Comparison of ENCODE assay signal across 18 cellular contexts in the genomic region with DNA sequence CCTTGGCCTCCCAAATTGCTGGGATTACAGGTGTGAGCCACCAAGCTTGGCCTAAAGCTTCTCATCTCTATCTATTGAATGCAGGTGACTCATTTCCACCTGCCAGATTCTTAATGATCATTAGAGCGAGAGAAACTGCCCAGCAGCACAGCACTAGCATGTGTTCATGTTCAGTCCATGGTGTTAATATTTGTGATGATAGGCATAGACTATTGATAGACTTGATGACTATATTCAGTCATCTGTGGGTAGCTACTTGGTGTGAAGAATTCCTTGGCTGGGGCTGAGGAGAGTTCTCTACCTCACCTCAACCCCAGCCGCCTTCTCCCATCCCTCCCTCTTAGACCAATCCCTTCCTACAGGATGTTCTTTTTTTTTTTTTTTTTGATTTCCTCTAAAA. TPM values are rescaled to one million over a fixed set of nuclear protein-coding genes. Genes with fewer than 3 reads are reported as not detected.
DNase-seq lines count a peak whose midpoint lies in the region; ATAC-seq and TF ChIP-seq lines count a peak whose summit lies in the region.
"Had no signal": no experiment of that assay in that cellular context is flagged by ENCODE, and none has a peak within 500 bp of the region (broad histone marks: within the 10 kb centered on the region; RNA-seq: fewer than 3 reads in every experiment).

No MANE protein-coding gene starts in this region.

- CTCF ChIA-PET in CD4-positive, alpha-beta T cell (lab: Charles Lee), result no interaction called here
- CTCF ChIA-PET in activated B cell treated with CpG ODN at 0.5 μM for 24 hours (lab: Charles Lee) (interaction anchor here (1.1 kb wide), 1 partner anchor 21 kb away, joined by 4 read pairs; no protein-coding TSS in a partner anchor), SK-N-SH (lab: Yijun Ruan, JAX) (no interaction called here)

- H3K4me1 ChIP-seq in DOHH2 (ENCODE audit: control insufficient read depth, low read length) (peaks cover 100% of the 10 kb centered on the region), SK-N-SH (ENCODE audit: control insufficient read depth in 1 of 2, insufficient read depth in 2 of 2, low read depth in 1 of 2, low read length in 1 of 2) (no peaks in the 10 kb centered on the region; a peak in 1 of 4 replicates)

- H3K27me3 ChIP-seq in CD4-positive, alpha-beta T cell (ENCODE audit: control insufficient read depth, insufficient read depth, low read length), result no peaks in the 10 kb centered on the region
- no peaks in the 10 kb centered on the region for H3K27me3 ChIP-seq in DOHH2 (ENCODE audit: control insufficient read depth, low read length)
- H3K27me3 ChIP-seq in SK-N-SH (ENCODE audit: insufficient read depth), result no peaks in the 10 kb centered on the region
- H3K27me3 ChIP-seq: tibial nerve had no signal

- H2AFZ ChIP-seq in SK-N-SH (ENCODE audit: low read depth), result no peak overlapping the region

- TF ChIP-seq EP300 in SK-N-SH (IDR thresholded peaks at IDR 0.05; ENCODE audit: borderline replicate concordance in 1 of 2, low read depth in 1 of 2, low read length in 1 of 2), result no peak

- H3F3A ChIP-seq in DOHH2 (ENCODE audit: control insufficient read depth, insufficient read depth) (peaks cover 50% of the 10 kb centered on the region), SK-N-SH (replicated peaks; ENCODE audit: insufficient read depth) (no peaks in the 10 kb centered on the region)

- H3K9me3 ChIP-seq in CD4-positive, alpha-beta T cell (ENCODE audit: control insufficient read depth, low read length), result no peaks in the 10 kb centered on the region
- H3K9me3 ChIP-seq in DOHH2 (ENCODE audit: control insufficient read depth, insufficient read depth, low read length) (no peaks in the 10 kb centered on the region), SK-N-SH (no peaks in the 10 kb centered on the region)
- H3K9me3 ChIP-seq: tibial nerve had no signal

- peaks cover 49% of the 10 kb centered on the region for H3K4me1 Mint-ChIP-seq in CD4-positive, alpha-beta T cell (ENCODE audit: low read depth)
- peaks cover 96% of the 10 kb centered on the region for H3K4me1 Mint-ChIP-seq in activated B cell treated with CpG ODN at 0.5 μM for 24 hours
- peaks cover 52 to 69% of the 10 kb centered on the region in 2 donors for H3K4me1 Mint-ChIP-seq in natural killer cell

- DNase-seq in CD4-positive, alpha-beta T cell, result no peak
- DNase-seq in activated B cell treated with CpG ODN at 0.5 μM for 24 hours (no peak), natural killer cell (no peak), SK-N-SH (no peak), T-helper 2 cell (no peak)
- DNase-seq: activated CD8-positive, alpha-beta memory T cell treated with anti-CD3 and anti-CD28 coated beads for 24 hours; AML-193; glutamatergic neuron; NCI-H1417 treated with DMSO at 0.1 percent for 48 hours; NCI-H526 treated with DMSO at 0.1 percent for 48 hours; occipital lobe; right cardiac atrium; stimulated activated CD4-positive, alpha-beta T cell treated with anti-CD3 and anti-CD28 coated beads, Interleukin-15, amount 100 ng/mL, for 24 hours had no signal

- H3K4me2 ChIP-seq in DOHH2 (ENCODE audit: low read length) (peak overlapping the region; percentile 76), SK-N-SH (no peak overlapping the region)

- H4K20me1 ChIP-seq in DOHH2 (ENCODE audit: control insufficient read depth, insufficient read depth, low read depth, low read length) (no peaks in the 10 kb centered on the region), SK-N-SH (ENCODE audit: insufficient read depth) (no peaks in the 10 kb centered on the region)

- H3K27ac ChIP-seq in CD4-positive, alpha-beta T cell (ENCODE audit: low read depth, low read length), result no peak overlapping the region
- H3K27ac ChIP-seq in DOHH2 (ENCODE audit: low read depth, low read length) (peak overlapping the region; percentile 95), SK-N-SH (ENCODE audit: low read depth in 2 of 2, low read length in 1 of 2) (no peak overlapping the region)
- H3K27ac ChIP-seq: tibial nerve had no signal

- H3K9me3 Mint-ChIP-seq in CD4-positive, alpha-beta T cell, result no peaks in the 10 kb centered on the region
- no peaks in the 10 kb centered on the region for H3K9me3 Mint-ChIP-seq in activated B cell treated with CpG ODN at 0.5 μM for 24 hours
- H3K9me3 Mint-ChIP-seq in natural killer cell, result no peaks in the 10 kb centered on the region
- H3K9me3 Mint-ChIP-seq: activated T-helper 2 cell treated with anti-CD3 and anti-CD28 coated beads, Interferon-gamma antibody, Interleukin-2, Interleukin-4, amounts not matched to agents 10 μg/mL and 5 μg/mL and 100 μg/mL, durations not matched to agents 14 hours and 24 hours and 36 hours; T-helper 2 cell treated with Interferon-gamma antibody and Interleukin-4, amounts not matched to agents 5 μg/mL and 100 μg/mL, for 36 hours had no signal

- no peak overlapping the region; the same call in 1 of the 2 replicates for H3K4me3 ChIP-seq in DOHH2 (ENCODE audit: low read length)
- H3K4me3 ChIP-seq in SK-N-SH (ENCODE audit: low read depth in 2 of 2, low read length in 1 of 2), result no peak overlapping the region
- H3K4me3 ChIP-seq: tibial nerve had no signal

- intact Hi-C loops in CD4-positive, alpha-beta T cell (cut with DNase I, micrococcal nuclease), result no loop called here
- intact Hi-C loops in activated B cell treated with CpG ODN at 0.5 μM for 24 hours (cut with micrococcal nuclease) (no loop called here), natural killer cell (cut with micrococcal nuclease) (no loop called here)

- H3K36me3 Mint-ChIP-seq in CD4-positive, alpha-beta T cell (ENCODE audit: low read depth), result peaks cover 62% of the 10 kb centered on the region
- peaks cover 45% of the 10 kb centered on the region for H3K36me3 Mint-ChIP-seq in activated B cell treated with CpG ODN at 0.5 μM for 24 hours (ENCODE audit: low read depth)
- H3K36me3 Mint-ChIP-seq in natural killer cell, result no peaks in the 10 kb centered on the region

- TF ChIP-seq CTCF in CD4-positive, alpha-beta T cell (IDR thresholded peaks at IDR 0.05), result no peak
- TF ChIP-seq CTCF in DOHH2 (IDR thresholded peaks at IDR 0.05; ENCODE audit: low read depth, low read length, poor library complexity, severe bottlenecking) (no peak), activated B cell treated with CpG ODN at 0.5 μM for 24 hours (IDR thresholded peaks at IDR 0.05) (no peak), natural killer cell (IDR thresholded peaks at IDR 0.05) (no peak), SK-N-SH (IDR thresholded peaks at IDR 0.05) (no peak)

- H3K79me2 ChIP-seq in DOHH2 (ENCODE audit: control insufficient read depth, low read length), result peaks cover 79% of the 10 kb centered on the region
- H3K79me2 ChIP-seq in SK-N-SH (ENCODE audit: insufficient read depth), result no peaks in the 10 kb centered on the region

- POLR2A ChIA-PET in CD4-positive, alpha-beta T cell (lab: Charles Lee), result interaction anchor here (0.6 to 0.9 kb wide), 3 partner anchors 9 to 21 kb away, joined by 3 to 6 read pairs (median 3); no protein-coding TSS in a partner anchor
- POLR2A ChIA-PET in activated B cell treated with CpG ODN at 0.5 μM for 24 hours (lab: Charles Lee) (interaction anchor here (0.7 to 3.0 kb wide), 8 partner anchors 9 to 61 kb away, joined by 3 to 23 read pairs (median 4); no protein-coding TSS in a partner anchor), SK-N-SH (lab: Yijun Ruan, JAX) (no interaction called here)

- H3K9ac ChIP-seq in SK-N-SH, result no peak overlapping the region

- H3K27me3 Mint-ChIP-seq in CD4-positive, alpha-beta T cell, result no peaks in the 10 kb centered on the region
- H3K27me3 Mint-ChIP-seq in activated B cell treated with CpG ODN at 0.5 μM for 24 hours, result no peaks in the 10 kb centered on the region
- H3K27me3 Mint-ChIP-seq in natural killer cell (ENCODE audit: low read depth in 2 of 2), result no peaks in the 10 kb centered on the region

- H3K9me2 ChIP-seq in DOHH2 (replicated peaks; ENCODE audit: control insufficient read depth, low read length), result no peaks in the 10 kb centered on the region
- no peaks in the 10 kb centered on the region for H3K9me2 ChIP-seq in SK-N-SH

- WGBS in SK-N-SH (ENCODE audit: low lambda C conversion rate), result 95% methylated on average over 2 of the region's 2 CpGs

- TF ChIP-seq RAD21 in SK-N-SH (IDR thresholded peaks at IDR 0.05; ENCODE audit: low read length), result no peak

- no peak overlapping the region for H3K4me3 Mint-ChIP-seq in CD4-positive, alpha-beta T cell
- H3K4me3 Mint-ChIP-seq in activated B cell treated with CpG ODN at 0.5 μM for 24 hours (no peak overlapping the region), natural killer cell (no peak overlapping the region)
- H3K4me3 Mint-ChIP-seq: T-helper 2 cell treated with Interferon-gamma antibody and Interleukin-4, amounts not matched to agents 5 μg/mL and 100 μg/mL, for 36 hours had no signal

- H3K36me3 ChIP-seq in DOHH2 (ENCODE audit: control insufficient read depth, low read length) (peaks cover 52% of the 10 kb centered on the region), SK-N-SH (replicated peaks in 1 of 2; ENCODE audit: control insufficient read depth in 1 of 2, insufficient read depth in 2 of 2, low read length in 1 of 2) (no peaks in the 10 kb centered on the region)

- peak overlapping the region; percentile 54 for H3K27ac Mint-ChIP-seq in CD4-positive, alpha-beta T cell
- H3K27ac Mint-ChIP-seq in activated B cell treated with CpG ODN at 0.5 μM for 24 hours (peak overlapping the region; percentile 82), natural killer cell (peak overlapping the region; percentile 55 to 64)
- H3K27ac Mint-ChIP-seq: T-helper 2 cell treated with Interferon-gamma antibody and Interleukin-4, amounts not matched to agents 5 μg/mL and 100 μg/mL, for 36 hours had no signal

- no peak for ATAC-seq in CD4-positive, alpha-beta T cell (ENCODE audit: poor library complexity)
- no peak for ATAC-seq in activated B cell treated with CpG ODN at 0.5 μM for 24 hours (ENCODE audit: low read depth)
- ATAC-seq in natural killer cell, result no peak
- no peak for ATAC-seq in HG03108 (IDR thresholded peaks at IDR 0.05; ENCODE audit: unreplicated experiment)

TF ChIP-seq in SK-N-SH, 30 proteins besides CTCF, POLR2A, EP300 and RAD21 (continues in another document):
- TF ChIP-seq TCF12 (IDR thresholded peaks at IDR 0.05), result no peak
- TF ChIP-seq FOSL2 (IDR thresholded peaks at IDR 0.05; ENCODE audit: borderline replicate concordance, low read depth), result no peak
- no peak for TF ChIP-seq RFX5 (IDR thresholded peaks at IDR 0.05; ENCODE audit: low read length)
- no peak for TF ChIP-seq NFIC (IDR thresholded peaks at IDR 0.05; ENCODE audit: borderline replicate concordance)
- TF ChIP-seq JUND (IDR thresholded peaks at IDR 0.05), result no peak
- no peak for TF ChIP-seq MXI1 (IDR thresholded peaks at IDR 0.05; ENCODE audit: low read depth, low read length)
- no peak for TF ChIP-seq RXRA (IDR thresholded peaks at IDR 0.05; ENCODE audit: borderline replicate concordance, low read depth)
- TF ChIP-seq FOXM1 (IDR thresholded peaks at IDR 0.05; ENCODE audit: low read depth), result no peak

RNA-seq across cellular contexts. Expression of a gene that starts 60.0 kb away (rescaled TPM):
- 10 to 100 TPM; 27.6 to 29.1 TPM for total RNA-seq in CD4-positive, alpha-beta T cell
- 294 and 328 TPM in 2 replicates for total RNA-seq in activated B cell treated with CpG ODN at 0.5 μM for 24 hours
- total RNA-seq in natural killer cell, result 100 to 1,000 TPM; 121 to 182 (median 146) TPM
- polyA plus RNA-seq in SK-N-SH (2012; rRNA removed), result 3.9 and 5.1 TPM in 2 replicates
- polyA plus RNA-seq in SK-N-SH (2012; cell fraction: cytosol; rRNA removed), result 3.6 and 4.5 TPM in 2 replicates
- polyA plus RNA-seq in SK-N-SH (2012; cell fraction: nucleus; rRNA removed), result 4.8 and 6.4 TPM in 2 replicates
